Comparison of ENCODE assay signal across 8 cellular contexts in genomic region chr14:64971890-64972785, GRCh38. TPM values are rescaled to one million over a fixed set of nuclear protein-coding genes. Genes with fewer than 3 reads are reported as not detected.
DNase-seq lines count a peak whose midpoint lies in the region; ATAC-seq and TF ChIP-seq lines count a peak whose summit lies in the region.

TSS of gene RAB15 (minus strand) at chr14:64972336. CDS start at chr14:64972076, 260 bp downstream.

- H3K4me3 Mint-ChIP-seq in H9, result peak within 1 kb of the TSS; percentile 78 to 85
- H3K4me3 Mint-ChIP-seq in activated naive CD8-positive, alpha-beta T cell treated with anti-CD3 and anti-CD28 coated beads, Interleukin-2, amount 50 U/mL, for 24 hours, result peak within 1 kb of the TSS; percentile 72

- H3K27me3 ChIP-seq in H9 (ENCODE audit: insufficient read depth, low read length) (no peaks in the 10 kb centered on the region), psoas muscle (ENCODE audit: insufficient read depth in 3 of 3, low read length in 2 of 3) (no peaks in the 10 kb centered on the region)

- no peak within 1 kb of the TSS for H2BK15ac ChIP-seq in H9 (ENCODE audit: low read depth, low read length)

- intact Hi-C loops in left cardiac atrium (cut with DNase I), result loop anchor here in 1 of 2 donors (10.0 kb wide), 1 partner anchor 57 kb away; the partner anchor contains the start of gene CHURC1
- intact Hi-C loops in psoas muscle (cut with DNase I), result no loop called here

- no peak within 1 kb of the TSS for H4K5ac ChIP-seq in H9 (ENCODE audit: insufficient read length, low read depth, low read length)

- H3K23me2 ChIP-seq in H9 (ENCODE audit: insufficient read length, low read depth, low read length, poor library complexity, severe bottlenecking), result no peaks in the 10 kb centered on the region

- no peak within 1 kb of the TSS for H3K27ac ChIP-seq in H9 (ENCODE audit: insufficient read length, low read depth, low read length)
- H3K27ac ChIP-seq in psoas muscle, result peak within 1 kb of the TSS; percentile 69

- H3K27ac Mint-ChIP-seq in H9, result peak within 1 kb of the TSS in 1 of 3 experiments; percentile 31; a peak in 1 of 7 replicates
- H3K27ac Mint-ChIP-seq in activated naive CD8-positive, alpha-beta T cell treated with anti-CD3 and anti-CD28 coated beads, Interleukin-2, amount 50 U/mL, for 24 hours, result no peak within 1 kb of the TSS

- peak; percentile 65 for ATAC-seq in activated naive CD8-positive, alpha-beta T cell treated with anti-CD3 and anti-CD28 coated beads, Interleukin-2, amount 50 U/mL, for 24 hours
- ATAC-seq in left cardiac atrium (peak; percentile 82 to 87), psoas muscle (peak; percentile 46 to 66 (median 54)), HG03025 (IDR thresholded peaks at IDR 0.05; ENCODE audit: low FRiP score, unreplicated experiment) (no peak)

- H2BK5ac ChIP-seq in H9 (ENCODE audit: insufficient read length, low read length), result no peak within 1 kb of the TSS

- no peak within 1 kb of the TSS for H4K8ac ChIP-seq in H9 (replicated peaks; ENCODE audit: insufficient read length, low read depth, low read length)

- H3K79me2 ChIP-seq in H9 (ENCODE audit: insufficient read depth, low read length), result no peaks in the 10 kb centered on the region; the same call in 1 of the 2 replicates

- no peaks in the 10 kb centered on the region for H3K79me1 ChIP-seq in H9 (ENCODE audit: insufficient read depth, low read depth, low read length, poor library complexity, severe bottlenecking)

- H3K4me1 ChIP-seq in H9 (ENCODE audit: insufficient read depth, low read length) (peaks cover 27% of the 10 kb centered on the region; the same call in 1 of the 2 replicates), psoas muscle (peaks cover 29% of the 10 kb centered on the region)

- H3K18ac ChIP-seq in H9 (ENCODE audit: insufficient read length, low read depth, low read length), result no peak within 1 kb of the TSS

- H2BK120ac ChIP-seq in H9 (ENCODE audit: low read depth, low read length, poor library complexity, severe bottlenecking), result no peak within 1 kb of the TSS

- peak within 1 kb of the TSS; percentile 24 for H3K9ac ChIP-seq in H9 (ENCODE audit: extremely low read depth, insufficient read length, low read length)

- no peaks in the 10 kb centered on the region for H4K20me1 ChIP-seq in H9 (ENCODE audit: control insufficient read depth, insufficient read depth, insufficient read length)

- no peak within 1 kb of the TSS for H3K56ac ChIP-seq in H9 (ENCODE audit: insufficient read length, low read depth, low read length)

- DNase-seq in CD1c-positive myeloid dendritic cell (ENCODE audit: extremely low spot score), result peak; percentile 44
- DNase-seq in H9, result no peak
- DNase-seq in RKO (ENCODE audit: low spot score), result peak; percentile 29
- peak; percentile 42 for DNase-seq in activated naive CD8-positive, alpha-beta T cell treated with anti-CD3 and anti-CD28 coated beads, Interleukin-2, amount 50 U/mL, for 24 hours
- DNase-seq in left cardiac atrium, result no peak
- peak; percentile 40 to 59 for DNase-seq in psoas muscle
- no peak for DNase-seq in SK-N-DZ (ENCODE audit: low spot score)

- no CpG with 5 or more reads among the region's 103 CpGs for WGBS in H9 (ENCODE audit: extremely low coverage, insufficient read length, low lambda C conversion rate)
- WGBS in psoas muscle, 3 donors, result 1 to 2% (median 1%) methylated on average over 50 to 103 of the region's 103 CpGs

- H3K4ac ChIP-seq in H9 (ENCODE audit: low read depth, low read length), result no peak within 1 kb of the TSS

- H2AFZ ChIP-seq in H9 (ENCODE audit: low read length), result no peak within 1 kb of the TSS

- H2AK5ac ChIP-seq in H9 (ENCODE audit: insufficient read length, low read length), result no peak within 1 kb of the TSS

- peaks cover 8 to 14% (median 11%) of the 10 kb centered on the region in 3 experiments; a peak in 5 of 7 replicates for H3K36me3 Mint-ChIP-seq in H9 (ENCODE audit: insufficient read depth in 1 of 3, low read depth in 3 of 3)
- no peaks in the 10 kb centered on the region for H3K36me3 Mint-ChIP-seq in activated naive CD8-positive, alpha-beta T cell treated with anti-CD3 and anti-CD28 coated beads, Interleukin-2, amount 50 U/mL, for 24 hours (ENCODE audit: low read depth)

- no peaks in the 10 kb centered on the region for H3K36me3 ChIP-seq in psoas muscle (ENCODE audit: insufficient read depth in 1 of 2, low read depth in 1 of 2)

- H2BK20ac ChIP-seq in H9 (ENCODE audit: low read depth, low read length, poor library complexity, severe bottlenecking), result no peak within 1 kb of the TSS

- H3K4me1 Mint-ChIP-seq in H9, result peaks cover 59 to 66% of the 10 kb centered on the region in 2 experiments
- peaks cover 11% of the 10 kb centered on the region for H3K4me1 Mint-ChIP-seq in activated naive CD8-positive, alpha-beta T cell treated with anti-CD3 and anti-CD28 coated beads, Interleukin-2, amount 50 U/mL, for 24 hours

- peak within 1 kb of the TSS; percentile 46 for H3K4me2 ChIP-seq in H9 (ENCODE audit: insufficient read depth, insufficient read length, low read length)

- no peaks in the 10 kb centered on the region for H3K9me3 ChIP-seq in H9 (ENCODE audit: control insufficient read depth, low read depth, low read length)
- no peaks in the 10 kb centered on the region for H3K9me3 ChIP-seq in psoas muscle

- H3T11ph ChIP-seq in H9 (ENCODE audit: low read length), result no peak within 1 kb of the TSS

- no peak within 1 kb of the TSS for H4K91ac ChIP-seq in H9 (ENCODE audit: insufficient read length, low read depth, low read length)

- H3K14ac ChIP-seq in H9 (ENCODE audit: insufficient read depth, low read length), result peak within 1 kb of the TSS; percentile 39

- H3K4me3 ChIP-seq in psoas muscle, result peak within 1 kb of the TSS; percentile 84

- peaks cover 23% of the 10 kb centered on the region for H3K27me3 Mint-ChIP-seq in H9 (ENCODE audit: low read depth)
- H3K27me3 Mint-ChIP-seq in activated naive CD8-positive, alpha-beta T cell treated with anti-CD3 and anti-CD28 coated beads, Interleukin-2, amount 50 U/mL, for 24 hours, result peaks cover 5% of the 10 kb centered on the region

- TF ChIP-seq CTCF in H9 (conservative IDR thresholded peaks at IDR 0.05), result no peak
- TF ChIP-seq CTCF in psoas muscle (IDR thresholded peaks at IDR 0.05), result no peak

- no peak within 1 kb of the TSS for H3K23ac ChIP-seq in H9 (ENCODE audit: insufficient read length, low read depth, low read length)

- H3K9me3 Mint-ChIP-seq in H9, result no peaks in the 10 kb centered on the region
- no peaks in the 10 kb centered on the region for H3K9me3 Mint-ChIP-seq in activated naive CD8-positive, alpha-beta T cell treated with anti-CD3 and anti-CD28 coated beads, Interleukin-2, amount 50 U/mL, for 24 hours

- no peak within 1 kb of the TSS for H2BK12ac ChIP-seq in H9 (ENCODE audit: insufficient read length, low read depth, low read length)

RNA-seq across cellular contexts. Expression of gene RAB15, which starts in this region (rescaled TPM):
- total RNA-seq in H9 (2021) (53.7 and 54.3 TPM in 2 replicates), left cardiac atrium (10 to 100 TPM; 12.9 to 51.4 TPM), psoas muscle (10 to 100 TPM; 18.0 to 61.9 (median 24.2) TPM)
- 1 to 10 TPM; 3.1 to 8.6 (median 3.3) TPM for polyA plus RNA-seq in psoas muscle
- 16.1 and 16.2 TPM in 2 replicates for polyA plus RNA-seq in SK-N-DZ (2014; cell fraction: cytosol; rRNA removed)
- 36.7 and 38.3 TPM in 2 replicates for polyA plus RNA-seq in SK-N-DZ (2014; cell fraction: nucleus; rRNA removed)

Comparison
In these comparisons a context has a peak if more than half of its experiments do, and no peak if none do; other contexts are left out.
1. DNase-seq: peak in CD1c-positive myeloid dendritic cell (single experiment), RKO (single experiment), activated naive CD8-positive, alpha-beta T cell treated with anti-CD3 and anti-CD28 coated beads, Interleukin-2, amount 50 U/mL, for 24 hours (single experiment) and psoas muscle (2 of 2); none in H9 (single experiment), left cardiac atrium (single experiment) and SK-N-DZ (single experiment).